28 cellular contexts compared by ENCODE assay signal in the genomic region with DNA sequence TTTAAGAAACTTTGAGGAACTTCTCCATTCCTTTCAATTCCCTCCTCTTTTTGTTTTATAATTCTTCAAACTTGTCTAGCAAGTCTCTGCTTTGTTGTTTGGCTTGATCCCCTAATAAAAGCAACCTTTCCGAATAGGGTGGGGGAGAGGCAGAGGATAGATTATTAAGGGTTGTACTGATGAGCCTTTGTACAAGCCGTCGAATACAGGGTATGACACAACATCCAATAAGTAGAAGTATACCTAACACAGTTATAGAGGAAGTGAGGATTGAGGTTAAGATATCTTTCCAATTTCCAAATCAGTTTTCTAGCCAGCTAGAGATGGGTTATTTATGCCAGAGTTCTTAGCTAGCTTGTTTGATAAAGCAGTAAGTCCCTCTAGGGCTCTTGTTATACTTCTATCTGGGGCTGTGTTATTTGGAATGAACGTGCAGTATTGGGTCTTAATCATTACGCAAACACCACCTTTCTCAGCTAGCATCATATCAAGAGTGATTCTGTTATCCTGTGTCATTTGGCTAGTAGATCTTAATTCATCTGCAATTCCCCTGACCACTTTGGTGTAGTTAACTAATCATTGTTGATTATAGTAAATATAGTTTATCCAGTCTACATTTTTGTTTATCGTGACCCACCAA. TPM values are rescaled to one million over a fixed set of nuclear protein-coding genes. Genes with fewer than 3 reads are reported as not detected.
DNase-seq lines count a peak whose midpoint lies in the region; ATAC-seq and TF ChIP-seq lines count a peak whose summit lies in the region.
"Had no signal": no experiment of that assay in that cellular context is flagged by ENCODE, and none has a peak within 500 bp of the region (broad histone marks: within the 10 kb centered on the region; RNA-seq: fewer than 3 reads in every experiment).

No MANE protein-coding gene starts in this region.

- no peak overlapping the region for H3K9ac ChIP-seq in Karpas-422 (ENCODE audit: low read length)

- H3K4me3 ChIP-seq in coronary artery (peak overlapping the region; percentile 46), hepatocyte (no peak overlapping the region), uterus (no peak overlapping the region), Karpas-422 (ENCODE audit: low read length) (no peak overlapping the region)
- H3K4me3 ChIP-seq: lower lobe of right lung, PC-9, SJCRH30, spleen, upper lobe of right lung had no signal

- H3K4me1 ChIP-seq in hepatocyte (ENCODE audit: insufficient read depth) (no peaks in the 10 kb centered on the region), uterus (no peaks in the 10 kb centered on the region), Karpas-422 (ENCODE audit: low read length) (no peaks in the 10 kb centered on the region)
- H3K4me1 ChIP-seq: SJCRH30 had no signal

- H3K36me3 ChIP-seq in hepatocyte (replicated peaks; ENCODE audit: insufficient read depth, low read depth) (no peaks in the 10 kb centered on the region), uterus (no peaks in the 10 kb centered on the region), Karpas-422 (ENCODE audit: insufficient read depth, low read length) (peaks cover 51% of the 10 kb centered on the region)
- H3K36me3 ChIP-seq: lower lobe of right lung, SJCRH30, upper lobe of right lung had no signal

- 93% methylated on average over 6 of the region's 6 CpGs for WGBS in hepatocyte (ENCODE audit: low lambda C conversion rate, missing lambda C conversion rate)

- peaks cover 98% of the 10 kb centered on the region for H3K79me2 ChIP-seq in hepatocyte
- H3K79me2 ChIP-seq in Karpas-422 (ENCODE audit: low read length): peaks cover 100% of the 10 kb centered on the region

- H3K4me2 ChIP-seq in hepatocyte (peak overlapping the region; percentile 25), Karpas-422 (ENCODE audit: low read depth, low read length, poor library complexity, severe bottlenecking) (no peak overlapping the region)
- H3K4me2 ChIP-seq: PC-9 had no signal

- TF ChIP-seq CTCF in coronary artery (IDR thresholded peaks at IDR 0.05): no peak
- no peak for TF ChIP-seq CTCF in hepatocyte (IDR thresholded peaks at IDR 0.05; ENCODE audit: poor library complexity)
- no peak for TF ChIP-seq CTCF in uterus (IDR thresholded peaks at IDR 0.05)

- no peaks in the 10 kb centered on the region for H4K20me1 ChIP-seq in hepatocyte (ENCODE audit: insufficient read depth, poor library complexity, severe bottlenecking)
- no peaks in the 10 kb centered on the region for H4K20me1 ChIP-seq in Karpas-422 (ENCODE audit: insufficient read depth, low read depth, low read length)

- DNase-seq in Right ventricle myocardium inferior (ENCODE audit: missing footprints): no peak
- DNase-seq in cardiac septum (ENCODE audit: low spot score): no peak
- no peak for DNase-seq in coronary artery (ENCODE audit: low spot score)
- no peak for DNase-seq in hepatocyte (ENCODE audit: low spot score)
- no peak for DNase-seq in uterus
- DNase-seq in Karpas-422: no peak
- DNase-seq in cerebellum (ENCODE audit: low spot score): no peak
- DNase-seq: activated CD4-positive, alpha-beta memory T cell treated with anti-CD3 and anti-CD28 coated beads for 36 hours; activated gamma-delta T cell; AML-193; CD8-positive, alpha-beta memory T cell; GF-D8; HCEC 1CT; hypothalamus; islet precursor cell; Kasumi-1; lower lobe of right lung; NCI-H1105; NCI-H2029 treated with DMSO at 0.1 percent for 48 hours; NCI-H345; NCI-H774; PC-9; SJCRH30; spleen; stimulated activated CD4-positive, alpha-beta T cell treated with anti-CD3 and anti-CD28 coated beads, Interleukin-4, amount 100 ng/mL, for 24 hours; stimulated activated naive CD8-positive, alpha-beta T cell treated with anti-CD3 and anti-CD28 coated beads, Interleukin-15, Interleukin-2, amounts not matched to agents 100 U/mL and 50 U/mL, for 24 hours; upper lobe of right lung had no signal

- H3K27me3 ChIP-seq in hepatocyte: no peaks in the 10 kb centered on the region
- H3K27me3 ChIP-seq in uterus: no peaks in the 10 kb centered on the region
- no peaks in the 10 kb centered on the region for H3K27me3 ChIP-seq in Karpas-422 (ENCODE audit: low read length)
- H3K27me3 ChIP-seq: SJCRH30, spleen, upper lobe of right lung had no signal

- no peak overlapping the region for H2AFZ ChIP-seq in hepatocyte
- H2AFZ ChIP-seq in Karpas-422 (ENCODE audit: low read length): no peak overlapping the region
- H2AFZ ChIP-seq: PC-9 had no signal

- H3K9me3 ChIP-seq in hepatocyte (ENCODE audit: low read depth) (no peaks in the 10 kb centered on the region), uterus (peaks cover 0 to 8% of the 10 kb centered on the region in 2 donors), Karpas-422 (ENCODE audit: low read length) (peaks cover 16% of the 10 kb centered on the region)
- H3K9me3 ChIP-seq: lower lobe of right lung, SJCRH30, upper lobe of right lung had no signal

- intact Hi-C loops in Right ventricle myocardium inferior (cut with DNase I): loop anchor here (5.0 kb wide), 1 partner anchor 43 kb away; no protein-coding TSS in a partner anchor
- intact Hi-C loops in cardiac septum (cut with DNase I): no loop called here
- intact Hi-C loops in uterus (cut with DNase I; ENCODE audit: low total_unique reads): no loop called here

- no peaks in the 10 kb centered on the region for H3K9me2 ChIP-seq in hepatocyte (replicated peaks; ENCODE audit: insufficient read depth)
- H3K9me2 ChIP-seq in Karpas-422 (replicated peaks; ENCODE audit: insufficient read depth, low read length): no peaks in the 10 kb centered on the region

- H3K27ac ChIP-seq in coronary artery: peak overlapping the region; percentile 33 to 83
- H3K27ac ChIP-seq in hepatocyte: peak overlapping the region; percentile 66
- H3K27ac ChIP-seq in uterus: peak overlapping the region; percentile 44 to 60
- no peak overlapping the region for H3K27ac ChIP-seq in Karpas-422 (ENCODE audit: low read length)
- H3K27ac ChIP-seq: lower lobe of right lung, PC-9, SJCRH30, upper lobe of right lung had no signal

- ATAC-seq in Right ventricle myocardium inferior (peak; percentile 31), HG02763 (IDR thresholded peaks at IDR 0.05; ENCODE audit: unreplicated experiment) (no peak)
- ATAC-seq: stimulated activated naive CD8-positive, alpha-beta T cell treated with anti-CD3 and anti-CD28 coated beads, Interleukin-15, Interleukin-2, amounts not matched to agents 100 U/mL and 50 U/mL, for 24 hours had no signal

- TF ChIP-seq POLR2A in uterus (IDR thresholded peaks at IDR 0.05): no peak

RNA-seq across cellular contexts. Expression of a gene that starts 18.5 kb away (rescaled TPM):
- total RNA-seq in Right ventricle myocardium inferior (67.4 TPM), cardiac septum (56.2 TPM), hepatocyte (49.6 and 50.8 TPM in 2 replicates), uterus (10 to 100 TPM; 34.1 to 50.7 (median 36.3) TPM), cerebellum (24.9 TPM)
- polyA plus RNA-seq in hepatocyte: 19.0 and 26.3 TPM in 2 replicates
- 81.8 and 95.4 TPM in 2 replicates for total RNA-seq in Karpas-422 (2014; rRNA removed; shearing (Covaris generic); ENCODE audit: low replicate concordance)
